Comparison of ENCODE assay signal across 13 cellular contexts in the genomic region with DNA sequence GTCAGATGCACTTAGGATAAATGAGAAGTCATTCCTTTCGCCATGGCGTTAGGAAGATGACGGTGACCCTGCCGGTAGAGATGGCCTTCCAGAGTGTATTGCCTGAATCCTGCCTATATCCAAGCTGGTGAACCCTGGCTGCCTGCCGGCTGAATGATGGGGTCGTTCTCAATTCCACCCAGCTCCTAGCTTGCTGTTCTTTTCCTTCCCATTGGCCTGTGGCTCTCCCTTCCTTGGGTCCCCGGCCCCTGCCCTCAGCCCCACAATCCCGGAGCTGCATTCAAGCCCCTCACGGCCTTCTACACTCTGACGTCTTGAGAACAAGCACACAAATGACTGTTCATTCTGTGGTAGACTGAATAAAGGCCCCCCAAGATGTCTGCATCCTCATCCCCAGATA. TPM values are rescaled to one million over a fixed set of nuclear protein-coding genes. Genes with fewer than 3 reads are reported as not detected.
"Had no signal": no experiment of that assay in that cellular context is flagged by ENCODE, and none has a peak within 500 bp of the region (broad histone marks: within the 10 kb centered on the region; RNA-seq: fewer than 3 reads in every experiment).

No MANE protein-coding gene starts in this region.

- H3K9me3 ChIP-seq: mucosa of descending colon, tibial nerve had no signal

- H3K27ac ChIP-seq: coronary artery, tibial nerve had no signal

- H3K36me3 Mint-ChIP-seq: activated CD4-positive, alpha-beta memory T cell treated with anti-CD3 and anti-CD28 coated beads for 36 hours; natural killer cell treated with Interleukin-12 subunit alpha and Interleukin-12 subunit beta and Interleukin-15 and Interleukin-18, amount 100 ng/mL, for 72 hours had no signal

- H3K36me3 ChIP-seq: tibial nerve had no signal

- H3K27ac Mint-ChIP-seq: activated CD4-positive, alpha-beta memory T cell treated with anti-CD3 and anti-CD28 coated beads for 36 hours; natural killer cell treated with Interleukin-12 subunit alpha and Interleukin-12 subunit beta and Interleukin-15 and Interleukin-18, amount 100 ng/mL, for 72 hours had no signal

- H3K27me3 Mint-ChIP-seq: activated CD4-positive, alpha-beta memory T cell treated with anti-CD3 and anti-CD28 coated beads for 36 hours had no signal

- H3K4me3 ChIP-seq: coronary artery, mucosa of descending colon, tibial nerve had no signal

- H3K4me3 Mint-ChIP-seq: activated CD4-positive, alpha-beta memory T cell treated with anti-CD3 and anti-CD28 coated beads for 36 hours; natural killer cell treated with Interleukin-12 subunit alpha and Interleukin-12 subunit beta and Interleukin-15 and Interleukin-18, amount 100 ng/mL, for 72 hours had no signal

- ATAC-seq: natural killer cell treated with Interleukin-12 subunit alpha and Interleukin-12 subunit beta and Interleukin-15 and Interleukin-18, amount 100 ng/mL, for 72 hours had no signal

- H3K27me3 ChIP-seq: tibial nerve had no signal

- H3K9me3 Mint-ChIP-seq: activated CD4-positive, alpha-beta memory T cell treated with anti-CD3 and anti-CD28 coated beads for 36 hours; natural killer cell treated with Interleukin-12 subunit alpha and Interleukin-12 subunit beta and Interleukin-15 and Interleukin-18, amount 100 ng/mL, for 72 hours had no signal

- DNase-seq: activated CD4-positive, alpha-beta memory T cell treated with anti-CD3 and anti-CD28 coated beads for 36 hours; activated gamma-delta T cell; activated T-cell treated with anti-CD3 and anti-CD28 coated beads, Interleukin-2, amount 50 U/mL, for 48 hours; central memory CD4-positive, alpha-beta T cell; effector CD4-positive, alpha-beta T cell; mammary epithelial cell; T1000 had no signal

RNA-seq across cellular contexts. Expression of gene UMODL1, which starts 32.7 kb away (rescaled TPM):
- total RNA-seq: activated CD4-positive, alpha-beta memory T cell treated with anti-CD3 and anti-CD28 coated beads for 36 hours; epithelial cell of proximal tubule; natural killer cell treated with Interleukin-12 subunit alpha and Interleukin-12 subunit beta and Interleukin-15 and Interleukin-18, amount 100 ng/mL, for 72 hours; omental fat pad; tibial nerve had no signal
- polyA plus RNA-seq: mammary epithelial cell had no signal
